29 cellular contexts compared by ENCODE assay signal in the genomic region with DNA sequence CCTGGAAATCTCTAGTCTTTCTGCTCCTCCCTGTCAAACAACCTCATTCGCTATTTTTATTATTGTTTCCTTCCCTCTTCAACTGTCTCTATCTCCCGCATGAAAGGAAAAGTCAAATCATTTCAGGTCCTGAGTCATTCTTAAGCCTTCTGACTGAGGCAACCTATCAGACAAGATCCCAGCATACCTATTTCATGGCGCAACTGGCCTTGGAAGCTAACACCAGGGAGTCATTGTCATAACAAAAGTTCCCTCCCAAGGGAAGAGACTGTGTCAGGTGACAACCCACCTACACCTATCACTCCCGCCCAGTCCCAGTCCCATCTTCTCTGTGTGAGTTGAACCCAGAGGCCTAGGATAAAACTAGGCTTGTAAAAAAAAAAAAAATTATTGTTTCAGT. TPM values are rescaled to one million over a fixed set of nuclear protein-coding genes. Genes with fewer than 3 reads are reported as not detected.
DNase-seq lines count a peak whose midpoint lies in the region; ATAC-seq and TF ChIP-seq lines count a peak whose summit lies in the region.
"Had no signal": no experiment of that assay in that cellular context is flagged by ENCODE, and none has a peak within 500 bp of the region (broad histone marks: within the 10 kb centered on the region; RNA-seq: fewer than 3 reads in every experiment).

No MANE protein-coding gene starts in this region.

- no peak overlapping the region for H2AK5ac ChIP-seq in neuronal stem cell (ENCODE audit: low read depth, low read length)

- H3K9me3 Mint-ChIP-seq in endodermal cell, result no peaks in the 10 kb centered on the region
- H3K9me3 Mint-ChIP-seq: memory B cell had no signal

- H2BK15ac ChIP-seq in neuronal stem cell (ENCODE audit: low read length), result no peak overlapping the region

- H3K36me3 ChIP-seq in H7 (replicated peaks; ENCODE audit: control insufficient read depth, insufficient read depth, low read length) (no peaks in the 10 kb centered on the region), endodermal cell (ENCODE audit: control insufficient read depth, insufficient read depth, low read length) (no peaks in the 10 kb centered on the region), neuronal stem cell (replicated peaks in 1 of 2; ENCODE audit: control insufficient read depth in 2 of 2, insufficient read depth in 2 of 2, low read length in 2 of 2) (no peaks in the 10 kb centered on the region)
- H3K36me3 ChIP-seq: BLaER1 treated with 17β-estradiol and CSF1 and Interleukin-3, amounts not matched to agents 10 nM and 100 nM; neutrophil; uterus had no signal

- H3K9ac ChIP-seq in endodermal cell (ENCODE audit: extremely low read depth, low read length, poor library complexity, severe bottlenecking) (no peak overlapping the region), neuronal stem cell (ENCODE audit: low read depth, low read length, poor library complexity) (no peak overlapping the region)
- H3K9ac ChIP-seq: BLaER1 treated with 17β-estradiol and CSF1 and Interleukin-3, amounts not matched to agents 10 nM and 100 nM had no signal

- no peak overlapping the region for H3K14ac ChIP-seq in neuronal stem cell (ENCODE audit: low read length)

- no peak for ATAC-seq in GM18907 (IDR thresholded peaks at IDR 0.05; ENCODE audit: unreplicated experiment)
- ATAC-seq: GM12878, PC-3, psoas muscle, Right ventricle myocardium inferior, SK-N-SH treated with all-trans-retinoic acid at 6 μM for 48 hours had no signal

- no peak overlapping the region for H3K18ac ChIP-seq in neuronal stem cell (ENCODE audit: low read length)

- no peaks in the 10 kb centered on the region for H3K36me3 Mint-ChIP-seq in endodermal cell (ENCODE audit: low read depth)
- H3K36me3 Mint-ChIP-seq: activated naive CD8-positive, alpha-beta T cell treated with anti-CD3 and anti-CD28 coated beads, Interleukin-2, amount 10 ng/mL, durations not matched to agents 7 days and 5 days; memory B cell had no signal

- DNase-seq in H7 (peak; percentile 79), NCI-H226 (peak; percentile 42), endodermal cell (peak; percentile 81), islet precursor cell (peak; percentile 58), NCI-H2029 (lab: John Stamatoyannopoulos, UW) (no peak), neuronal stem cell (ENCODE audit: low spot score) (no peak)
- no peak for DNase-seq in activated effector memory CD4-positive, alpha-beta T cell treated with Interleukin-2 at 50 U/mL for 16 hours
- DNase-seq: activated CD4-positive, alpha-beta T cell treated with anti-CD3 and anti-CD28 coated beads for 4 hours; activated naive CD8-positive, alpha-beta T cell treated with anti-CD3 and anti-CD28 coated beads, Interleukin-2, amount 10 ng/mL, durations not matched to agents 7 days and 5 days; activated T-cell treated with anti-CD3 and anti-CD28 coated beads for 4 hours; Caco-2; hypothalamus; Karpas-422; NCI-H1694 treated with DMSO at 0.1 percent for 48 hours; NCI-H2171; NCI-H524 treated with DMSO at 0.1 percent for 48 hours; NK-92 treated with Interleukin-12 subunit alpha and Interleukin-12 subunit beta, amount 100 ng/mL, for 24 hours; PC-3; psoas muscle; stimulated activated naive CD4-positive, alpha-beta T cell treated with Interleukin-2 at 50 U/mL for 16 hours; T-helper 2 cell; uterus had no signal

- H3K4me1 ChIP-seq in endodermal cell (ENCODE audit: control insufficient read depth, insufficient read depth, low read length) (no peaks in the 10 kb centered on the region), neuronal stem cell (ENCODE audit: control insufficient read depth in 2 of 2, insufficient read depth in 1 of 2, low read depth in 1 of 2, low read length in 2 of 2) (no peaks in the 10 kb centered on the region)
- H3K4me1 ChIP-seq: Caco-2, psoas muscle, uterus had no signal

- H3K27me3 ChIP-seq in H7 (ENCODE audit: control insufficient read depth, insufficient read depth, low read length), result no peaks in the 10 kb centered on the region
- no peaks in the 10 kb centered on the region for H3K27me3 ChIP-seq in endodermal cell (ENCODE audit: control insufficient read depth, insufficient read depth, low read length, poor library complexity, severe bottlenecking)
- H3K27me3 ChIP-seq in neuronal stem cell (ENCODE audit: control insufficient read depth in 3 of 3, insufficient read depth in 3 of 3, low read depth in 1 of 3, low read length in 3 of 3), result no peaks in the 10 kb centered on the region
- H3K27me3 ChIP-seq: BLaER1 treated with 17β-estradiol and CSF1 and Interleukin-3, amounts not matched to agents 10 nM and 100 nM; neutrophil; uterus had no signal

- H3K4ac ChIP-seq in neuronal stem cell (ENCODE audit: low read length), result no peak overlapping the region

- no peaks in the 10 kb centered on the region for H3K27me3 Mint-ChIP-seq in endodermal cell (ENCODE audit: insufficient read depth)

- no peak overlapping the region for H2BK120ac ChIP-seq in neuronal stem cell (ENCODE audit: low read depth, low read length)

- H4K91ac ChIP-seq in neuronal stem cell (ENCODE audit: low read depth, low read length, poor library complexity), result no peak overlapping the region

- no peak overlapping the region for H2BK5ac ChIP-seq in neuronal stem cell (ENCODE audit: low read length)

- WGBS in endodermal cell (ENCODE audit: insufficient coverage in 1 of 2, insufficient read length in 1 of 2), 2 experiments, result 46 to 60% methylated on average over 2 to 4 of the region's 4 CpGs
- WGBS in neuronal stem cell (ENCODE audit: extremely low coverage in 2 of 2, insufficient read length in 2 of 2, insufficient replicate concordance in 1 of 2), 2 donors, result no CpG with 5 or more reads among the region's 4 CpGs

- H3K27ac ChIP-seq in endodermal cell (ENCODE audit: low read depth, low read length) (no peak overlapping the region), neuronal stem cell (replicated peaks; ENCODE audit: low read length) (no peak overlapping the region)
- H3K27ac ChIP-seq: BLaER1 treated with 17β-estradiol and CSF1 and Interleukin-3, amounts not matched to agents 10 nM and 100 nM; neutrophil; psoas muscle; uterus had no signal

- peaks cover 24% of the 10 kb centered on the region for H3K4me1 Mint-ChIP-seq in endodermal cell

- H3K9me3 ChIP-seq in endodermal cell (ENCODE audit: control insufficient read depth, low read length) (no peaks in the 10 kb centered on the region), neuronal stem cell (replicated peaks in 1 of 2; ENCODE audit: control insufficient read depth in 2 of 2, insufficient read depth in 1 of 2, low read depth in 1 of 2, low read length in 2 of 2) (no peaks in the 10 kb centered on the region)
- H3K9me3 ChIP-seq: BLaER1 treated with 17β-estradiol and CSF1 and Interleukin-3, amounts not matched to agents 10 nM and 100 nM; Caco-2; neutrophil; psoas muscle; uterus had no signal

- H3K23ac ChIP-seq in neuronal stem cell (ENCODE audit: low read depth, low read length, poor library complexity), result no peak overlapping the region

- H3K4me3 Mint-ChIP-seq in endodermal cell, result no peak overlapping the region
- H3K4me3 Mint-ChIP-seq: activated naive CD8-positive, alpha-beta T cell treated with anti-CD3 and anti-CD28 coated beads, Interleukin-2, amount 10 ng/mL, durations not matched to agents 7 days and 5 days; memory B cell had no signal

- H3K4me2 ChIP-seq in neuronal stem cell (ENCODE audit: insufficient read depth, low read length, poor library complexity, severe bottlenecking), result no peak overlapping the region
- H3K4me2 ChIP-seq: BLaER1 treated with 17β-estradiol and CSF1 and Interleukin-3, amounts not matched to agents 10 nM and 100 nM had no signal

- no peak overlapping the region for H2BK12ac ChIP-seq in neuronal stem cell (ENCODE audit: low read length)

- no peak overlapping the region for H4K8ac ChIP-seq in neuronal stem cell (ENCODE audit: low read depth, low read length)

- TF ChIP-seq CTCF in endodermal cell (conservative IDR thresholded peaks at IDR 0.05), result no peak

- H3K79me1 ChIP-seq in neuronal stem cell (ENCODE audit: low read depth, low read length), result no peaks in the 10 kb centered on the region

- peak overlapping the region; percentile 44 for H3K27ac Mint-ChIP-seq in endodermal cell
- H3K27ac Mint-ChIP-seq: activated naive CD8-positive, alpha-beta T cell treated with anti-CD3 and anti-CD28 coated beads, Interleukin-2, amount 10 ng/mL, durations not matched to agents 7 days and 5 days; memory B cell had no signal

- H3K4me3 ChIP-seq in H7 (ENCODE audit: insufficient read depth, low read depth, low read length) (no peak overlapping the region), endodermal cell (ENCODE audit: low read length) (no peak overlapping the region), neuronal stem cell (ENCODE audit: low read length in 2 of 2) (no peak overlapping the region)
- H3K4me3 ChIP-seq: BLaER1 treated with 17β-estradiol and CSF1 and Interleukin-3, amounts not matched to agents 10 nM and 100 nM; GM12878; psoas muscle; uterus had no signal

- H2AFZ ChIP-seq in neuronal stem cell (ENCODE audit: low read length), result no peak overlapping the region

RNA-seq across cellular contexts. Expression of a gene that starts 10.2 kb away (rescaled TPM):
- 21.5 and 23.1 TPM in 2 replicates for total RNA-seq in H7 (2014; rRNA removed; shearing (Covaris generic))
- total RNA-seq in endodermal cell, result 100 to 1,000 TPM; 164 to 176 TPM
- 25.5 TPM for polyA plus RNA-seq in endodermal cell (2013, experiment 1 of 2)
- 31.0 TPM for polyA plus RNA-seq in endodermal cell (2013, experiment 2 of 2)
- polyA plus RNA-seq in neuronal stem cell (2013, experiment 1 of 2), result 8.1 TPM
- polyA plus RNA-seq in neuronal stem cell (2013, experiment 2 of 2), result 8.0 TPM
- total RNA-seq: activated naive CD8-positive, alpha-beta T cell treated with anti-CD3 and anti-CD28 coated beads, Interleukin-2, amount 10 ng/mL, durations not matched to agents 7 days and 5 days had no signal

Comparison
In these comparisons a context has a peak if more than half of its experiments do, and no peak if none do; other contexts are left out.
1. DNase-seq: peak in H7 (single experiment), NCI-H226 (single experiment), endodermal cell (single experiment) and islet precursor cell (single experiment); none in activated effector memory CD4-positive, alpha-beta T cell treated with Interleukin-2 at 50 U/mL for 16 hours (single experiment), NCI-H2029 (single experiment) and neuronal stem cell (single experiment).